2 cellular contexts compared by ENCODE assay signal in genomic region chr4:68124262-68124661, GRCh38.
TF ChIP-seq lines count a peak whose summit lies in the region.

No MANE protein-coding gene starts in this region.

TF ChIP-seq in GM23338, 12 proteins besides CTCF, POLR2A, EP300 and RAD21:
- TF ChIP-seq, protein P1, sequence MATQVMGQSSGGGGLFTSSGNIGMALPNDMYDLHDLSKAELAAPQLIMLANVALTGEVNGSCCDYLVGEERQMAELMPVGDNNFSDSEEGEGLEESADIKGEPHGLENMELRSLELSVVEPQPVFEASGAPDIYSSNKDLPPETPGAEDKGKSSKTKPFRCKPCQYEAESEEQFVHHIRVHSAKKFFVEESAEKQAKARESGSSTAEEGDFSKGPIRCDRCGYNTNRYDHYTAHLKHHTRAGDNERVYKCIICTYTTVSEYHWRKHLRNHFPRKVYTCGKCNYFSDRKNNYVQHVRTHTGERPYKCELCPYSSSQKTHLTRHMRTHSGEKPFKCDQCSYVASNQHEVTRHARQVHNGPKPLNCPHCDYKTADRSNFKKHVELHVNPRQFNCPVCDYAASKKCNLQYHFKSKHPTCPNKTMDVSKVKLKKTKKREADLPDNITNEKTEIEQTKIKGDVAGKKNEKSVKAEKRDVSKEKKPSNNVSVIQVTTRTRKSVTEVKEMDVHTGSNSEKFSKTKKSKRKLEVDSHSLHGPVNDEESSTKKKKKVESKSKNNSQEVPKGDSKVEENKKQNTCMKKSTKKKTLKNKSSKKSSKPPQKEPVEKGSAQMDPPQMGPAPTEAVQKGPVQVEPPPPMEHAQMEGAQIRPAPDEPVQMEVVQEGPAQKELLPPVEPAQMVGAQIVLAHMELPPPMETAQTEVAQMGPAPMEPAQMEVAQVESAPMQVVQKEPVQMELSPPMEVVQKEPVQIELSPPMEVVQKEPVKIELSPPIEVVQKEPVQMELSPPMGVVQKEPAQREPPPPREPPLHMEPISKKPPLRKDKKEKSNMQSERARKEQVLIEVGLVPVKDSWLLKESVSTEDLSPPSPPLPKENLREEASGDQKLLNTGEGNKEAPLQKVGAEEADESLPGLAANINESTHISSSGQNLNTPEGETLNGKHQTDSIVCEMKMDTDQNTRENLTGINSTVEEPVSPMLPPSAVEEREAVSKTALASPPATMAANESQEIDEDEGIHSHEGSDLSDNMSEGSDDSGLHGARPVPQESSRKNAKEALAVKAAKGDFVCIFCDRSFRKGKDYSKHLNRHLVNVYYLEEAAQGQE (IDR thresholded peaks at IDR 0.05; ENCODE audit: unreplicated experiment): no peak
- TF ChIP-seq JUNB (IDR thresholded peaks at IDR 0.05; ENCODE audit: unreplicated experiment) (no peak), ZNF114 (CRISPR knock-in tag; IDR thresholded peaks at IDR 0.05) (no peak), EZH2 (IDR thresholded peaks at IDR 0.05; ENCODE audit: low read depth, unreplicated experiment) (no peak), EZH2phosphoT487 (IDR thresholded peaks at IDR 0.05; ENCODE audit: unreplicated experiment) (no peak), ZNF331 (CRISPR knock-in tag; IDR thresholded peaks at IDR 0.05; ENCODE audit: low read depth) (no peak), CREB1 (CRISPR knock-in tag; IDR thresholded peaks at IDR 0.05; ENCODE audit: low read depth) (no peak), POLR2AphosphoS5 (IDR thresholded peaks at IDR 0.05; ENCODE audit: low read depth) (no peak), ZNF462 (CRISPR knock-in tag; IDR thresholded peaks at IDR 0.05) (no peak)
- TF ChIP-seq, protein P2, sequence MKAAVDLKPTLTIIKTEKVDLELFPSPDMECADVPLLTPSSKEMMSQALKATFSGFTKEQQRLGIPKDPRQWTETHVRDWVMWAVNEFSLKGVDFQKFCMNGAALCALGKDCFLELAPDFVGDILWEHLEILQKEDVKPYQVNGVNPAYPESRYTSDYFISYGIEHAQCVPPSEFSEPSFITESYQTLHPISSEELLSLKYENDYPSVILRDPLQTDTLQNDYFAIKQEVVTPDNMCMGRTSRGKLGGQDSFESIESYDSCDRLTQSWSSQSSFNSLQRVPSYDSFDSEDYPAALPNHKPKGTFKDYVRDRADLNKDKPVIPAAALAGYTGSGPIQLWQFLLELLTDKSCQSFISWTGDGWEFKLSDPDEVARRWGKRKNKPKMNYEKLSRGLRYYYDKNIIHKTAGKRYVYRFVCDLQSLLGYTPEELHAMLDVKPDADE (IDR thresholded peaks at IDR 0.05): no peak

TF ChIP-seq in H1, 55 proteins besides CTCF, POLR2A, EP300 and RAD21 (continued from another document):
- peak; percentile 74 for TF ChIP-seq BACH1 (IDR thresholded peaks at IDR 0.05; ENCODE audit: low read length)
